ENCODE assay signal across 26 cellular contexts in the genomic region with DNA sequence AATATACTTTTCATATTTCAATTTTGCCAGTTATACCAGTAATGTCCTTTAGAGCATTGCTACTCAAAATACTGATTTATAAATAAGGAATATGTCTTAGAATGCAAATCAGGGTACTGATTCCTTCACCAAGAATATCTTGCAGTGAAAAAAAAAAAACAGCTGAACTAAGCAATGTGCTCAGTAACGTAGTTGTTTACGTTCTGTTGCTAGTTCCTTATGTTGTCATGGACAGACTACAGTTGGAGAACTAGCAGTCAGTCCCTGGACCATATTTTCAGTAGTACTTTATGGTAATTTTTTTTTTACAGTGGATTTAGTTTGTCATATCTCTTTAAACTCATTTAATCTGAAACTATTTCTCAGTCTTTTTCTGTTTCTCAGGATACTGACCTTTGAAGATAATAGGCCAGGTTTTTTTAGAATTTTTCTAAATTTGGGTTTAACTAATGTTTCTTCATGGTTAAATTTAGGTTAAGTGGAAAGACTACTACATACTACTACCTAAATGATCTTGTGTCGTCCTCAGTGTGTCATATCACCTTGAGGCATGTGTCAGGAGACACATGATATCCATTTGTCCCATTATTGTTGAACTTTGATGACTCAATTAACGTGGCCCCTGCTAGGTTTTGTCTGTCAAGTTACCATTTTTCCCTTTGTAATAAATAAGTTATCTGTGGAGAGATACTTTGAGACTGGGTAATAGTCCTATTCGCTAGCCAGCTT.
"Had no signal": no experiment of that assay in that cellular context is flagged by ENCODE, and none has a peak within 500 bp of the region (broad histone marks: within the 10 kb centered on the region; RNA-seq: fewer than 3 reads in every experiment).

No MANE protein-coding gene starts in this region.

- H3K36me3 ChIP-seq: uterus had no signal

- DNase-seq: dermis blood vessel endothelial cell; effector memory CD4-positive, alpha-beta T cell; foreskin fibroblast; heart left ventricle; left cardiac atrium; midbrain; naive thymus-derived CD4-positive, alpha-beta T cell; stimulated activated CD4-positive, alpha-beta T cell treated with anti-CD3 and anti-CD28 coated beads, Interleukin-12 subunit alpha, Interleukin-12 subunit beta, amount 100 ng/mL, for 4 hours; stimulated activated CD4-positive, alpha-beta T cell treated with anti-CD3 and anti-CD28 coated beads, Interleukin-1b, Interleukin-23, amount 100 ng/mL, for 48 hours; stimulated activated CD4-positive, alpha-beta T cell treated with anti-CD3 and anti-CD28 coated beads, Interleukin-4, amount 100 ng/mL, for 1 hour; stimulated activated CD8-positive, alpha-beta memory T cell treated with anti-CD3 and anti-CD28 coated beads, Interleukin-4, amount 100 ng/mL, for 48 hours; stimulated activated naive CD4-positive, alpha-beta T cell; stimulated activated naive CD8-positive, alpha-beta T cell treated with anti-CD3 and anti-CD28 coated beads, Interleukin-15, amount 100 ng/mL, for 72 hours; transverse colon; upper lobe of right lung; uterus had no signal

- H3K27ac ChIP-seq: coronary artery, gastroesophageal sphincter, heart left ventricle, hepatocyte, neural progenitor cell, parathyroid adenoma, suprapubic skin, transverse colon, upper lobe of right lung, uterus had no signal

- H3K27me3 ChIP-seq: gastroesophageal sphincter, heart left ventricle, hepatocyte, neural progenitor cell, suprapubic skin, transverse colon, upper lobe of right lung, uterus had no signal

- H3K4me3 ChIP-seq: coronary artery, gastroesophageal sphincter, heart left ventricle, hepatocyte, lung, neural progenitor cell, smooth muscle cell, suprapubic skin, transverse colon, upper lobe of right lung, uterus had no signal

- ATAC-seq: gastroesophageal sphincter; naive thymus-derived CD4-positive, alpha-beta T cell; sciatic nerve; stimulated activated naive CD8-positive, alpha-beta T cell treated with anti-CD3 and anti-CD28 coated beads, Interleukin-15, amount 100 ng/mL, for 72 hours; upper lobe of right lung had no signal

- H3K4me1 ChIP-seq: neural progenitor cell, suprapubic skin, transverse colon, upper lobe of right lung, uterus had no signal

- FAIRE-seq: endothelial cell of umbilical vein had no signal
